1 cellular context compared by ENCODE assay signal in the genomic region with DNA sequence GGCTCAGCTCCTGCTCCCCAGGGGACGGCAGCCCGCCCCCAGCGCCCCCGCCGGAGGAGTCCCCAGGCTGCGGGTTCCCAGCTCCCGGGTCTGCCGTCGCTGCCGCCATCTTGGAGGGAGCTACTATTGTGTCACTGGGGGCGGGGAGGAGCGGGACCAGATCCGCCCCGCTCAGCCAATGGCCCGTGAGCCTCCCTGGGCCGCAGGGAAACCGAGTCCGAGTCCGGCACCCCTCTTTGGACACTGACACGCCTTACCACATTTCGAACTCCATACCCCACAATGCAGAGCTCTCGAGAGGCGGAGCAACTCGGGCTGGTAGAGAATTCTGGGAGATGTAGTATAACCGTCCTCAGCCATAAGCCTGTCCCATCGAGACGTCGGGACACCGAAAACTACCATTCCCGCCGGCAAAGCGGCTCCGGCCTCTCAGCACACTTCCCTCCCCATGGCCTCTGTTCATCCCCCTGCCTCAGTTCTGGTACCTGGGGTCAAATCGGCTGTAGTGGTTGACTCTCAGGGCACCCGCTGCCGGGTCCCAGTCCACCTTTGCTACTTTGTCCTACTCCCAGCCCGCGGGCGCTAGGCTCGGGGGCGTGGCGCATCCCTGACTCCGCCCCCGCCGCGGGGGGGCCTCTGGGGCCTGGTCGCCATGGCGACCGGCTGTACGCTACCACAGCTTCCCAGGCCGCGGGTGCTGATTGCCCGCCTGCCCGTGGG.
TF ChIP-seq lines count a peak whose summit lies in the region.

A gene (minus strand): TSS at position 133 of the 720 bp plus-strand sequence. CDS start 24 bp downstream, at position 109.
A gene with protein sequence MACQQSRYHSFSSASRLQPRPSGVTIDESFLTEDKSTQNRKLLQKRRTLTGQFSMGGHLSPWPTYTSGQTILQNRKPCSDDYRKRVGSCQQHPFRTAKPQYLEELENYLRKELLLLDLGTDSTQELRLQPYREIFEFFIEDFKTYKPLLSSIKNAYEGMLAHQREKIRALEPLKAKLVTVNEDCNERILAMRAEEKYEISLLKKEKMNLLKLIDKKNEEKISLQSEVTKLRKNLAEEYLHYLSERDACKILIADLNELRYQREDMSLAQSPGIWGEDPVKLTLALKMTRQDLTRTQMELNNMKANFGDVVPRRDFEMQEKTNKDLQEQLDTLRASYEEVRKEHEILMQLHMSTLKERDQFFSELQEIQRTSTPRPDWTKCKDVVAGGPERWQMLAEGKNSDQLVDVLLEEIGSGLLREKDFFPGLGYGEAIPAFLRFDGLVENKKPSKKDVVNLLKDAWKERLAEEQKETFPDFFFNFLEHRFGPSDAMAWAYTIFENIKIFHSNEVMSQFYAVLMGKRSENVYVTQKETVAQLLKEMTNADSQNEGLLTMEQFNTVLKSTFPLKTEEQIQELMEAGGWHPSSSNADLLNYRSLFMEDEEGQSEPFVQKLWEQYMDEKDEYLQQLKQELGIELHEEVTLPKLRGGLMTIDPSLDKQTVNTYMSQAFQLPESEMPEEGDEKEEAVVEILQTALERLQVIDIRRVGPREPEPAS (plus strand): TSS at position 462 of the 720 bp plus-strand sequence. CDS start 261 bp downstream, outside the sequence.

TF ChIP-seq in K562, 482 proteins besides CTCF, POLR2A, EP300 and RAD21 (continued from another document and continues in another):
- TF ChIP-seq BACH1 (tag; IDR thresholded peaks at IDR 0.05) (peak; percentile 88; the same call in 1 of the 2 replicates), ZNF589 (CRISPR knock-in tag; IDR thresholded peaks at IDR 0.05; ENCODE audit: low read depth) (peak; percentile 95; the same call in 1 of the 2 replicates), BCL6 (CRISPR knock-in tag; IDR thresholded peaks at IDR 0.05) (peak; percentile 74), NCOR1 (IDR thresholded peaks at IDR 0.05) (no peak), ZNF217 (CRISPR knock-in tag; IDR thresholded peaks at IDR 0.05) (no peak), HNRNPH1 (optimal IDR thresholded peaks at IDR 0.05; ENCODE audit: low read depth, low read length) (no peak), C11orf30 (IDR thresholded peaks at IDR 0.05; ENCODE audit: low read depth) (peak; percentile 70), ZNF830 (CRISPR knock-in tag; IDR thresholded peaks at IDR 0.05) (no peak), POLR2H (tag; IDR thresholded peaks at IDR 0.05; ENCODE audit: low read depth) (no peak), RBM25 (IDR thresholded peaks at IDR 0.05; ENCODE audit: low read depth, low read length, severe bottlenecking) (peak; percentile 9), TRIM28 (IDR thresholded peaks at IDR 0.05) (no peak), SRSF3 (IDR thresholded peaks at IDR 0.05; ENCODE audit: insufficient read depth, low read length) (no peak), ZNF316 (IDR thresholded peaks at IDR 0.05) (no peak)
- TF ChIP-seq, protein P1, sequence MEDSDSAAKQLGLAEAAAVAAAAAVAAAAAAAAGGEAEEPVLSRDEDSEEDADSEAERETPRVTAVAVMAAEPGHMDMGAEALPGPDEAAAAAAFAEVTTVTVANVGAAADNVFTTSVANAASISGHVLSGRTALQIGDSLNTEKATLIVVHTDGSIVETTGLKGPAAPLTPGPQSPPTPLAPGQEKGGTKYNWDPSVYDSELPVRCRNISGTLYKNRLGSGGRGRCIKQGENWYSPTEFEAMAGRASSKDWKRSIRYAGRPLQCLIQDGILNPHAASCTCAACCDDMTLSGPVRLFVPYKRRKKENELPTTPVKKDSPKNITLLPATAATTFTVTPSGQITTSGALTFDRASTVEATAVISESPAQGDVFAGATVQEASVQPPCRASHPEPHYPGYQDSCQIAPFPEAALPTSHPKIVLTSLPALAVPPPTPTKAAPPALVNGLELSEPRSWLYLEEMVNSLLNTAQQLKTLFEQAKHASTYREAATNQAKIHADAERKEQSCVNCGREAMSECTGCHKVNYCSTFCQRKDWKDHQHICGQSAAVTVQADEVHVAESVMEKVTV (CRISPR knock-in tag; IDR thresholded peaks at IDR 0.05): no peak
- TF ChIP-seq, protein P2, sequence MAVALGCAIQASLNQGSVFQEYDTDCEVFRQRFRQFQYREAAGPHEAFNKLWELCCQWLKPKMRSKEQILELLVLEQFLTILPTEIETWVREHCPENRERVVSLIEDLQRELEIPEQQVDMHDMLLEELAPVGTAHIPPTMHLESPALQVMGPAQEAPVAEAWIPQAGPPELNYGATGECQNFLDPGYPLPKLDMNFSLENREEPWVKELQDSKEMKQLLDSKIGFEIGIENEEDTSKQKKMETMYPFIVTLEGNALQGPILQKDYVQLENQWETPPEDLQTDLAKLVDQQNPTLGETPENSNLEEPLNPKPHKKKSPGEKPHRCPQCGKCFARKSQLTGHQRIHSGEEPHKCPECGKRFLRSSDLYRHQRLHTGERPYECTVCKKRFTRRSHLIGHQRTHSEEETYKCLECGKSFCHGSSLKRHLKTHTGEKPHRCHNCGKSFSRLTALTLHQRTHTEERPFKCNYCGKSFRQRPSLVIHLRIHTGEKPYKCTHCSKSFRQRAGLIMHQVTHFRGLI (CRISPR knock-in tag; IDR thresholded peaks at IDR 0.05): peak; percentile 14; the same call in 1 of the 2 replicates
- TF ChIP-seq, protein P3, sequence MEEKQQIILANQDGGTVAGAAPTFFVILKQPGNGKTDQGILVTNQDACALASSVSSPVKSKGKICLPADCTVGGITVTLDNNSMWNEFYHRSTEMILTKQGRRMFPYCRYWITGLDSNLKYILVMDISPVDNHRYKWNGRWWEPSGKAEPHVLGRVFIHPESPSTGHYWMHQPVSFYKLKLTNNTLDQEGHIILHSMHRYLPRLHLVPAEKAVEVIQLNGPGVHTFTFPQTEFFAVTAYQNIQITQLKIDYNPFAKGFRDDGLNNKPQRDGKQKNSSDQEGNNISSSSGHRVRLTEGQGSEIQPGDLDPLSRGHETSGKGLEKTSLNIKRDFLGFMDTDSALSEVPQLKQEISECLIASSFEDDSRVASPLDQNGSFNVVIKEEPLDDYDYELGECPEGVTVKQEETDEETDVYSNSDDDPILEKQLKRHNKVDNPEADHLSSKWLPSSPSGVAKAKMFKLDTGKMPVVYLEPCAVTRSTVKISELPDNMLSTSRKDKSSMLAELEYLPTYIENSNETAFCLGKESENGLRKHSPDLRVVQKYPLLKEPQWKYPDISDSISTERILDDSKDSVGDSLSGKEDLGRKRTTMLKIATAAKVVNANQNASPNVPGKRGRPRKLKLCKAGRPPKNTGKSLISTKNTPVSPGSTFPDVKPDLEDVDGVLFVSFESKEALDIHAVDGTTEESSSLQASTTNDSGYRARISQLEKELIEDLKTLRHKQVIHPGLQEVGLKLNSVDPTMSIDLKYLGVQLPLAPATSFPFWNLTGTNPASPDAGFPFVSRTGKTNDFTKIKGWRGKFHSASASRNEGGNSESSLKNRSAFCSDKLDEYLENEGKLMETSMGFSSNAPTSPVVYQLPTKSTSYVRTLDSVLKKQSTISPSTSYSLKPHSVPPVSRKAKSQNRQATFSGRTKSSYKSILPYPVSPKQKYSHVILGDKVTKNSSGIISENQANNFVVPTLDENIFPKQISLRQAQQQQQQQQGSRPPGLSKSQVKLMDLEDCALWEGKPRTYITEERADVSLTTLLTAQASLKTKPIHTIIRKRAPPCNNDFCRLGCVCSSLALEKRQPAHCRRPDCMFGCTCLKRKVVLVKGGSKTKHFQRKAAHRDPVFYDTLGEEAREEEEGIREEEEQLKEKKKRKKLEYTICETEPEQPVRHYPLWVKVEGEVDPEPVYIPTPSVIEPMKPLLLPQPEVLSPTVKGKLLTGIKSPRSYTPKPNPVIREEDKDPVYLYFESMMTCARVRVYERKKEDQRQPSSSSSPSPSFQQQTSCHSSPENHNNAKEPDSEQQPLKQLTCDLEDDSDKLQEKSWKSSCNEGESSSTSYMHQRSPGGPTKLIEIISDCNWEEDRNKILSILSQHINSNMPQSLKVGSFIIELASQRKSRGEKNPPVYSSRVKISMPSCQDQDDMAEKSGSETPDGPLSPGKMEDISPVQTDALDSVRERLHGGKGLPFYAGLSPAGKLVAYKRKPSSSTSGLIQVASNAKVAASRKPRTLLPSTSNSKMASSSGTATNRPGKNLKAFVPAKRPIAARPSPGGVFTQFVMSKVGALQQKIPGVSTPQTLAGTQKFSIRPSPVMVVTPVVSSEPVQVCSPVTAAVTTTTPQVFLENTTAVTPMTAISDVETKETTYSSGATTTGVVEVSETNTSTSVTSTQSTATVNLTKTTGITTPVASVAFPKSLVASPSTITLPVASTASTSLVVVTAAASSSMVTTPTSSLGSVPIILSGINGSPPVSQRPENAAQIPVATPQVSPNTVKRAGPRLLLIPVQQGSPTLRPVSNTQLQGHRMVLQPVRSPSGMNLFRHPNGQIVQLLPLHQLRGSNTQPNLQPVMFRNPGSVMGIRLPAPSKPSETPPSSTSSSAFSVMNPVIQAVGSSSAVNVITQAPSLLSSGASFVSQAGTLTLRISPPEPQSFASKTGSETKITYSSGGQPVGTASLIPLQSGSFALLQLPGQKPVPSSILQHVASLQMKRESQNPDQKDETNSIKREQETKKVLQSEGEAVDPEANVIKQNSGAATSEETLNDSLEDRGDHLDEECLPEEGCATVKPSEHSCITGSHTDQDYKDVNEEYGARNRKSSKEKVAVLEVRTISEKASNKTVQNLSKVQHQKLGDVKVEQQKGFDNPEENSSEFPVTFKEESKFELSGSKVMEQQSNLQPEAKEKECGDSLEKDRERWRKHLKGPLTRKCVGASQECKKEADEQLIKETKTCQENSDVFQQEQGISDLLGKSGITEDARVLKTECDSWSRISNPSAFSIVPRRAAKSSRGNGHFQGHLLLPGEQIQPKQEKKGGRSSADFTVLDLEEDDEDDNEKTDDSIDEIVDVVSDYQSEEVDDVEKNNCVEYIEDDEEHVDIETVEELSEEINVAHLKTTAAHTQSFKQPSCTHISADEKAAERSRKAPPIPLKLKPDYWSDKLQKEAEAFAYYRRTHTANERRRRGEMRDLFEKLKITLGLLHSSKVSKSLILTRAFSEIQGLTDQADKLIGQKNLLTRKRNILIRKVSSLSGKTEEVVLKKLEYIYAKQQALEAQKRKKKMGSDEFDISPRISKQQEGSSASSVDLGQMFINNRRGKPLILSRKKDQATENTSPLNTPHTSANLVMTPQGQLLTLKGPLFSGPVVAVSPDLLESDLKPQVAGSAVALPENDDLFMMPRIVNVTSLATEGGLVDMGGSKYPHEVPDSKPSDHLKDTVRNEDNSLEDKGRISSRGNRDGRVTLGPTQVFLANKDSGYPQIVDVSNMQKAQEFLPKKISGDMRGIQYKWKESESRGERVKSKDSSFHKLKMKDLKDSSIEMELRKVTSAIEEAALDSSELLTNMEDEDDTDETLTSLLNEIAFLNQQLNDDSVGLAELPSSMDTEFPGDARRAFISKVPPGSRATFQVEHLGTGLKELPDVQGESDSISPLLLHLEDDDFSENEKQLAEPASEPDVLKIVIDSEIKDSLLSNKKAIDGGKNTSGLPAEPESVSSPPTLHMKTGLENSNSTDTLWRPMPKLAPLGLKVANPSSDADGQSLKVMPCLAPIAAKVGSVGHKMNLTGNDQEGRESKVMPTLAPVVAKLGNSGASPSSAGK (IDR thresholded peaks at IDR 0.05): no peak
- TF ChIP-seq, protein P4, sequence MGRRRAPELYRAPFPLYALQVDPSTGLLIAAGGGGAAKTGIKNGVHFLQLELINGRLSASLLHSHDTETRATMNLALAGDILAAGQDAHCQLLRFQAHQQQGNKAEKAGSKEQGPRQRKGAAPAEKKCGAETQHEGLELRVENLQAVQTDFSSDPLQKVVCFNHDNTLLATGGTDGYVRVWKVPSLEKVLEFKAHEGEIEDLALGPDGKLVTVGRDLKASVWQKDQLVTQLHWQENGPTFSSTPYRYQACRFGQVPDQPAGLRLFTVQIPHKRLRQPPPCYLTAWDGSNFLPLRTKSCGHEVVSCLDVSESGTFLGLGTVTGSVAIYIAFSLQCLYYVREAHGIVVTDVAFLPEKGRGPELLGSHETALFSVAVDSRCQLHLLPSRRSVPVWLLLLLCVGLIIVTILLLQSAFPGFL (CRISPR knock-in tag; IDR thresholded peaks at IDR 0.05): peak; percentile 82; the same call in 1 of the 2 replicates
- TF ChIP-seq, protein P5, sequence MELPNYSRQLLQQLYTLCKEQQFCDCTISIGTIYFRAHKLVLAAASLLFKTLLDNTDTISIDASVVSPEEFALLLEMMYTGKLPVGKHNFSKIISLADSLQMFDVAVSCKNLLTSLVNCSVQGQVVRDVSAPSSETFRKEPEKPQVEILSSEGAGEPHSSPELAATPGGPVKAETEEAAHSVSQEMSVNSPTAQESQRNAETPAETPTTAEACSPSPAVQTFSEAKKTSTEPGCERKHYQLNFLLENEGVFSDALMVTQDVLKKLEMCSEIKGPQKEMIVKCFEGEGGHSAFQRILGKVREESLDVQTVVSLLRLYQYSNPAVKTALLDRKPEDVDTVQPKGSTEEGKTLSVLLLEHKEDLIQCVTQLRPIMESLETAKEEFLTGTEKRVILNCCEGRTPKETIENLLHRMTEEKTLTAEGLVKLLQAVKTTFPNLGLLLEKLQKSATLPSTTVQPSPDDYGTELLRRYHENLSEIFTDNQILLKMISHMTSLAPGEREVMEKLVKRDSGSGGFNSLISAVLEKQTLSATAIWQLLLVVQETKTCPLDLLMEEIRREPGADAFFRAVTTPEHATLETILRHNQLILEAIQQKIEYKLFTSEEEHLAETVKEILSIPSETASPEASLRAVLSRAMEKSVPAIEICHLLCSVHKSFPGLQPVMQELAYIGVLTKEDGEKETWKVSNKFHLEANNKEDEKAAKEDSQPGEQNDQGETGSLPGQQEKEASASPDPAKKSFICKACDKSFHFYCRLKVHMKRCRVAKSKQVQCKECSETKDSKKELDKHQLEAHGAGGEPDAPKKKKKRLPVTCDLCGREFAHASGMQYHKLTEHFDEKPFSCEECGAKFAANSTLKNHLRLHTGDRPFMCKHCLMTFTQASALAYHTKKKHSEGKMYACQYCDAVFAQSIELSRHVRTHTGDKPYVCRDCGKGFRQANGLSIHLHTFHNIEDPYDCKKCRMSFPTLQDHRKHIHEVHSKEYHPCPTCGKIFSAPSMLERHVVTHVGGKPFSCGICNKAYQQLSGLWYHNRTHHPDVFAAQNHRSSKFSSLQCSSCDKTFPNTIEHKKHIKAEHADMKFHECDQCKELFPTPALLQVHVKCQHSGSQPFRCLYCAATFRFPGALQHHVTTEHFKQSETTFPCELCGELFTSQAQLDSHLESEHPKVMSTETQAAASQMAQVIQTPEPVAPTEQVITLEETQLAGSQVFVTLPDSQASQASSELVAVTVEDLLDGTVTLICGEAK (IDR thresholded peaks at IDR 0.05): peak; percentile 69; the same call in 1 of the 2 replicates
- TF ChIP-seq, protein P5 (CRISPR knock-in tag; IDR thresholded peaks at IDR 0.05): no peak
